In the genomic region with DNA sequence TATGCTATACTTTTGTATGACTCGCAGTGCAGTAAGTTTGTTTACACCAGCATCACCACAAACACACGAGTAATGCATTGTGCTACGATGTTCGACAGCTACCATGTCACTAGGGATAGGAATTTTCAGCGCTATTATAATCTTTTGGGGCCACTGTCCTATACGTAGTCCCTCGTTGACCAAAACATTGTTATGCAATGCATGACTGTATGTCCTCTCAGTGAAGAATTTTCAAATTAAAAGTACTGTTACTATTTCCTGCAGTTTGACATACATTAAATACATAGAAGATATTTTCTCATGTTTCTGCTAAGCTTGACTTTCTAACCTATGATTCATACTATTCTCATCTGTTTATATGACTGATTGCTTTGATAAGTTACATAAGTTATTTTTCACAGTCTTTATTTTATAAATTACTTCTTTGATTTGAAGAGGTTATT, we compare ENCODE assay signal across 1 cellular context.
TF ChIP-seq lines count a peak whose summit lies in the region.

No MANE protein-coding gene starts in this region.

TF ChIP-seq in WTC11, 78 proteins besides CTCF, POLR2A, EP300 and RAD21 (continued from another document):
- TF ChIP-seq, protein P1, sequence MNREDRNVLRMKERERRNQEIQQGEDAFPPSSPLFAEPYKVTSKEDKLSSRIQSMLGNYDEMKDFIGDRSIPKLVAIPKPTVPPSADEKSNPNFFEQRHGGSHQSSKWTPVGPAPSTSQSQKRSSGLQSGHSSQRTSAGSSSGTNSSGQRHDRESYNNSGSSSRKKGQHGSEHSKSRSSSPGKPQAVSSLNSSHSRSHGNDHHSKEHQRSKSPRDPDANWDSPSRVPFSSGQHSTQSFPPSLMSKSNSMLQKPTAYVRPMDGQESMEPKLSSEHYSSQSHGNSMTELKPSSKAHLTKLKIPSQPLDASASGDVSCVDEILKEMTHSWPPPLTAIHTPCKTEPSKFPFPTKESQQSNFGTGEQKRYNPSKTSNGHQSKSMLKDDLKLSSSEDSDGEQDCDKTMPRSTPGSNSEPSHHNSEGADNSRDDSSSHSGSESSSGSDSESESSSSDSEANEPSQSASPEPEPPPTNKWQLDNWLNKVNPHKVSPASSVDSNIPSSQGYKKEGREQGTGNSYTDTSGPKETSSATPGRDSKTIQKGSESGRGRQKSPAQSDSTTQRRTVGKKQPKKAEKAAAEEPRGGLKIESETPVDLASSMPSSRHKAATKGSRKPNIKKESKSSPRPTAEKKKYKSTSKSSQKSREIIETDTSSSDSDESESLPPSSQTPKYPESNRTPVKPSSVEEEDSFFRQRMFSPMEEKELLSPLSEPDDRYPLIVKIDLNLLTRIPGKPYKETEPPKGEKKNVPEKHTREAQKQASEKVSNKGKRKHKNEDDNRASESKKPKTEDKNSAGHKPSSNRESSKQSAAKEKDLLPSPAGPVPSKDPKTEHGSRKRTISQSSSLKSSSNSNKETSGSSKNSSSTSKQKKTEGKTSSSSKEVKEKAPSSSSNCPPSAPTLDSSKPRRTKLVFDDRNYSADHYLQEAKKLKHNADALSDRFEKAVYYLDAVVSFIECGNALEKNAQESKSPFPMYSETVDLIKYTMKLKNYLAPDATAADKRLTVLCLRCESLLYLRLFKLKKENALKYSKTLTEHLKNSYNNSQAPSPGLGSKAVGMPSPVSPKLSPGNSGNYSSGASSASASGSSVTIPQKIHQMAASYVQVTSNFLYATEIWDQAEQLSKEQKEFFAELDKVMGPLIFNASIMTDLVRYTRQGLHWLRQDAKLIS (CRISPR knock-in tag; IDR thresholded peaks at IDR 0.05; ENCODE audit: borderline replicate concordance), result no peak
- TF ChIP-seq, protein P2, sequence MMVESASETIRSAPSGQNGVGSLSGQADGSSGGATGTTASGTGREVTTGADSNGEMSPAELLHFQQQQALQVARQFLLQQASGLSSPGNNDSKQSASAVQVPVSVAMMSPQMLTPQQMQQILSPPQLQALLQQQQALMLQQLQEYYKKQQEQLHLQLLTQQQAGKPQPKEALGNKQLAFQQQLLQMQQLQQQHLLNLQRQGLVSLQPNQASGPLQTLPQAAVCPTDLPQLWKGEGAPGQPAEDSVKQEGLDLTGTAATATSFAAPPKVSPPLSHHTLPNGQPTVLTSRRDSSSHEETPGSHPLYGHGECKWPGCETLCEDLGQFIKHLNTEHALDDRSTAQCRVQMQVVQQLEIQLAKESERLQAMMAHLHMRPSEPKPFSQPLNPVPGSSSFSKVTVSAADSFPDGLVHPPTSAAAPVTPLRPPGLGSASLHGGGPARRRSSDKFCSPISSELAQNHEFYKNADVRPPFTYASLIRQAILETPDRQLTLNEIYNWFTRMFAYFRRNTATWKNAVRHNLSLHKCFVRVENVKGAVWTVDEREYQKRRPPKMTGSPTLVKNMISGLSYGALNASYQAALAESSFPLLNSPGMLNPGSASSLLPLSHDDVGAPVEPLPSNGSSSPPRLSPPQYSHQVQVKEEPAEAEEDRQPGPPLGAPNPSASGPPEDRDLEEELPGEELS (CRISPR knock-in tag; IDR thresholded peaks at IDR 0.05), result no peak
- TF ChIP-seq, protein P3, sequence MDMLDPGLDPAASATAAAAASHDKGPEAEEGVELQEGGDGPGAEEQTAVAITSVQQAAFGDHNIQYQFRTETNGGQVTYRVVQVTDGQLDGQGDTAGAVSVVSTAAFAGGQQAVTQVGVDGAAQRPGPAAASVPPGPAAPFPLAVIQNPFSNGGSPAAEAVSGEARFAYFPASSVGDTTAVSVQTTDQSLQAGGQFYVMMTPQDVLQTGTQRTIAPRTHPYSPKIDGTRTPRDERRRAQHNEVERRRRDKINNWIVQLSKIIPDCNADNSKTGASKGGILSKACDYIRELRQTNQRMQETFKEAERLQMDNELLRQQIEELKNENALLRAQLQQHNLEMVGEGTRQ (CRISPR knock-in tag; IDR thresholded peaks at IDR 0.05), result no peak
